20 cellular contexts compared by ENCODE assay signal in genomic region chr2:137960223-137960622, GRCh38. TPM values are rescaled to one million over a fixed set of nuclear protein-coding genes. Genes with fewer than 3 reads are reported as not detected.
DNase-seq lines count a peak whose midpoint lies in the region; ATAC-seq, FAIRE-seq and TF ChIP-seq lines count a peak whose summit lies in the region.
"Had no signal": no experiment of that assay in that cellular context is flagged by ENCODE, and none has a peak within 500 bp of the region (broad histone marks: within the 10 kb centered on the region; RNA-seq: fewer than 3 reads in every experiment).

No MANE protein-coding gene starts in this region.

- TF ChIP-seq EP300 in HepG2 (IDR thresholded peaks at IDR 0.05; ENCODE audit: low read depth in 2 of 2, low read length in 2 of 2) = no peak
- TF ChIP-seq EP300 in HepG2 (CRISPR knock-in tag; IDR thresholded peaks at IDR 0.05; ENCODE audit: borderline replicate concordance) = no peak

- H3K4me2 ChIP-seq in HepG2 (ENCODE audit: low read depth, low read length) = no peak overlapping the region
- H3K4me2 ChIP-seq: BLaER1 had no signal

- no peak overlapping the region for H3K27ac Mint-ChIP-seq in type B pancreatic cell

- H3K27me3 ChIP-seq in HepG2 (ENCODE audit: control insufficient read depth in 1 of 2, insufficient read depth in 2 of 2, low read length in 2 of 2) (no peaks in the 10 kb centered on the region; a peak in 2 of 5 replicates), right lobe of liver (no peaks in the 10 kb centered on the region)
- H3K27me3 ChIP-seq: BLaER1, SJCRH30 had no signal

- no peak overlapping the region for H3K4me3 ChIP-seq in HepG2 (replicated peaks in 1 of 3; ENCODE audit: insufficient read depth in 1 of 3, low read depth in 2 of 3, low read length in 3 of 3)
- H3K4me3 ChIP-seq in right lobe of liver = no peak overlapping the region
- H3K4me3 ChIP-seq: BLaER1, SJCRH30 had no signal

- TF ChIP-seq POLR2A in HepG2 (IDR thresholded peaks at IDR 0.05; ENCODE audit: insufficient read depth in 1 of 2, low read depth in 2 of 2, low read length in 2 of 2) (no peak), right lobe of liver (IDR thresholded peaks at IDR 0.05) (no peak)

- 97% methylated on average over 4 of the region's 4 CpGs for WGBS in HepG2 (ENCODE audit: low lambda C conversion rate)
- WGBS in right lobe of liver (ENCODE audit: insufficient coverage, low coverage, low lambda C conversion rate, missing lambda C conversion rate) = 83% methylated on average over 4 of the region's 4 CpGs

- peaks cover 18% of the 10 kb centered on the region for H3K4me1 Mint-ChIP-seq in type B pancreatic cell (ENCODE audit: unreplicated experiment)

- no peak overlapping the region for H3K27ac ChIP-seq in HepG2 (ENCODE audit: extremely low read length, insufficient read depth, low read length)
- H3K27ac ChIP-seq in right lobe of liver = no peak overlapping the region
- H3K27ac ChIP-seq: BLaER1, SJCRH30 had no signal

- H3K27me3 Mint-ChIP-seq in type B pancreatic cell = no peaks in the 10 kb centered on the region

- no TSS peak for BruUV-seq in HepG2 (replicated peaks; lab: Mats Ljungman, UMichigan)

- in situ Hi-C loops in HepG2 (cut with HindIII; ENCODE audit: extremely low pct_ligation_motif_present, low pct_unique_long_range_greater_than_20kb) = no loop called here

- CTCF ChIA-PET in HepG2 (lab: Yijun Ruan, JAX; ENCODE audit: low intra/inter-chr PET ratio, low total read pairs) = no interaction called here

- TF ChIP-seq RAD21 in HepG2 (CRISPR knock-in tag; IDR thresholded peaks at IDR 0.05) = no peak

- ATAC-seq in HepG2 (no peak), right lobe of liver (no peak)

- FAIRE-seq in HepG2 (lab: Jason Lieb, UNC) = no peak
- FAIRE-seq: A204.1, HTR-8/SVneo had no signal

- no peak overlapping the region for H3K4me3 Mint-ChIP-seq in type B pancreatic cell

- peaks cover 80% of the 10 kb centered on the region for H3K4me1 ChIP-seq in HepG2 (ENCODE audit: insufficient read depth, low read length)
- H3K4me1 ChIP-seq in right lobe of liver = peaks cover 0 to 10% (median 0%) of the 10 kb centered on the region in 4 donors
- H3K4me1 ChIP-seq: BLaER1 had no signal

- H3K9me3 ChIP-seq in HepG2 (ENCODE audit: low read length) (no peaks in the 10 kb centered on the region), right lobe of liver (no peaks in the 10 kb centered on the region)
- H3K9me3 ChIP-seq: BLaER1, SJCRH30 had no signal

- H3K36me3 ChIP-seq in HepG2 (replicated peaks in 1 of 2; ENCODE audit: control insufficient read depth in 1 of 2, insufficient read depth in 2 of 2, low read length in 2 of 2) = no peaks in the 10 kb centered on the region
- no peaks in the 10 kb centered on the region for H3K36me3 ChIP-seq in right lobe of liver
- H3K36me3 ChIP-seq: BLaER1, SJCRH30 had no signal

- no peak overlapping the region for H2AFZ ChIP-seq in HepG2 (ENCODE audit: low read length)

- H3K79me2 ChIP-seq in HepG2 (ENCODE audit: insufficient read depth, low read length) = peaks cover 24% of the 10 kb centered on the region

- intact Hi-C loops in HepG2 (cut with micrococcal nuclease; ENCODE audit: unreplicated experiment) = loop anchor here (5.0 kb wide), 1 partner anchor 532 kb away; no protein-coding TSS in a partner anchor
- intact Hi-C loops in right lobe of liver (cut with DNase I) = no loop called here

- no peaks in the 10 kb centered on the region for H4K20me1 ChIP-seq in HepG2 (ENCODE audit: insufficient read depth, low read length)
- H4K20me1 ChIP-seq: BLaER1 had no signal

- H3K36me3 Mint-ChIP-seq in type B pancreatic cell = no peaks in the 10 kb centered on the region

- no peaks in the 10 kb centered on the region for H3K9me3 Mint-ChIP-seq in type B pancreatic cell

- TF ChIP-seq CTCF in HepG2 (CRISPR knock-in tag; IDR thresholded peaks at IDR 0.05) (no peak), right lobe of liver (IDR thresholded peaks at IDR 0.05) (no peak), type B pancreatic cell (conservative IDR thresholded peaks at IDR 0.05) (no peak), GM10266 (IDR thresholded peaks at IDR 0.05; ENCODE audit: control insufficient read depth, insufficient read depth, low read depth, missing control alignments) (no peak)

- H3K9ac ChIP-seq in HepG2 (ENCODE audit: insufficient read depth, low read depth, low read length) = no peak overlapping the region
- H3K9ac ChIP-seq: BLaER1 had no signal

- DNase-seq in HepG2 (ENCODE audit: low spot score) = no peak
- DNase-seq in right lobe of liver = no peak
- peak; percentile 75 for DNase-seq in MV-4-11 (lab: John Stamatoyannopoulos, UW)
- DNase-seq in dermis blood vessel endothelial cell = peak; percentile 71
- DNase-seq in type B pancreatic cell (ENCODE audit: extremely low spot score, unreplicated experiment) = no peak
- DNase-seq in germinal center (ENCODE audit: low spot score) = no peak
- no peak for DNase-seq in GM10266 (ENCODE audit: extremely low spot score)
- no peak for DNase-seq in putamen (ENCODE audit: low spot score)
- DNase-seq: DMS 273 treated with DMSO at 0.1 percent for 48 hours, H7, NCI-H1092 treated with DMSO at 0.1 percent for 48 hours, NCI-H1694, NCI-H2227 treated with DMSO at 0.1 percent for 48 hours, NCI-H524, SJCRH30, SW 1271 had no signal

- POLR2A ChIA-PET in HepG2 (lab: Yijun Ruan, JAX) = no interaction called here

TF ChIP-seq in HepG2, 621 proteins besides CTCF, POLR2A, EP300 and RAD21:
- TF ChIP-seq ZNF317 (CRISPR knock-in tag; IDR thresholded peaks at IDR 0.05) (peak; percentile 87), HMGA1 (CRISPR knock-in tag; conservative IDR thresholded peaks at IDR 0.05) (no peak)

RNA-seq across cellular contexts. Expression of gene HNMT, which starts 4.0 kb away (rescaled TPM):
- total RNA-seq in HepG2 (2016; rRNA removed; fragmentation: Illumina TruSeq; extraction: Trizol) = 309 and 372 TPM in 2 replicates
- total RNA-seq in HepG2 (2016; cell fraction: cytosol; rRNA removed; fragmentation: Illumina TruSeq; extraction: Trizol; ENCODE audit: low read depth) = 103 and 116 TPM in 2 replicates
- total RNA-seq in HepG2 (2016; cell fraction: insoluble cytoplasmic fraction; rRNA removed; fragmentation: Illumina TruSeq; extraction: Trizol) = 312 and 373 TPM in 2 replicates
- total RNA-seq in HepG2 (2016; cell fraction: membrane; rRNA removed; fragmentation: Illumina TruSeq; extraction: Trizol) = 157 and 177 TPM in 2 replicates
- total RNA-seq in HepG2 (2016; cell fraction: nucleus; rRNA removed; fragmentation: Illumina TruSeq; extraction: Trizol) = 234 and 240 TPM in 2 replicates
- 259 and 279 TPM in 2 replicates for polyA plus RNA-seq in HepG2 (2011; rRNA removed)
- polyA plus RNA-seq in HepG2 (2011; cell fraction: cytosol; rRNA removed) = 170 and 271 TPM in 2 replicates
- 129 and 171 TPM in 2 replicates for polyA plus RNA-seq in HepG2 (2011; cell fraction: nucleus; rRNA removed)
- polyA plus RNA-seq in HepG2 (2012) = 561 and 648 TPM in 2 replicates
- 80.3 and 85.6 TPM in 2 replicates for polyA plus RNA-seq in HepG2 (2016; cell fraction: cytosol; fragmentation: Illumina TruSeq; extraction: Trizol; ENCODE audit: low read depth)
- polyA plus RNA-seq in HepG2 (2016; cell fraction: insoluble cytoplasmic fraction; fragmentation: Illumina TruSeq; extraction: Trizol; ENCODE audit: low read depth) = 297 and 326 TPM in 2 replicates
- polyA plus RNA-seq in HepG2 (2016; cell fraction: membrane; fragmentation: Illumina TruSeq; extraction: Trizol; ENCODE audit: low read depth) = 111 and 113 TPM in 2 replicates
- 221 and 224 TPM in 2 replicates for polyA plus RNA-seq in HepG2 (2016; cell fraction: nucleus; fragmentation: Illumina TruSeq; extraction: Trizol; ENCODE audit: insufficient read depth, low read depth)
- 14.7 and 77.3 TPM in 2 replicates for polyA minus RNA-seq in HepG2 (2011; rRNA and poly(A)+ RNA removed; ENCODE audit: low replicate concordance)
- 111 and 128 TPM in 2 replicates for polyA minus RNA-seq in HepG2 (2011; cell fraction: cytosol; rRNA and poly(A)+ RNA removed)
- 529 and 697 TPM in 2 replicates for polyA minus RNA-seq in HepG2 (2011; cell fraction: nucleus; rRNA and poly(A)+ RNA removed)
- 100 to 1,000 TPM in 1 of 6 experiments, 10 to 100 TPM in 5; 47.2 to 101 (median 59.8) TPM for total RNA-seq in right lobe of liver
- 1.4 and 5.6 TPM in 2 replicates for total RNA-seq in dermis blood vessel endothelial cell
- total RNA-seq in type B pancreatic cell (ENCODE audit: low replicate concordance) = 11.6 and 12.1 TPM in 2 replicates
- total RNA-seq: OCI-LY7 had no signal

Comparison
In these comparisons a context has a peak if more than half of its experiments do, and no peak if none do; other contexts are left out.
1. DNase-seq: peak in MV-4-11 (single experiment) and dermis blood vessel endothelial cell (single experiment); none in HepG2 (single experiment), right lobe of liver (0 of 3), type B pancreatic cell (single experiment), germinal center (single experiment), GM10266 (single experiment) and putamen (single experiment).